In the genomic region with DNA sequence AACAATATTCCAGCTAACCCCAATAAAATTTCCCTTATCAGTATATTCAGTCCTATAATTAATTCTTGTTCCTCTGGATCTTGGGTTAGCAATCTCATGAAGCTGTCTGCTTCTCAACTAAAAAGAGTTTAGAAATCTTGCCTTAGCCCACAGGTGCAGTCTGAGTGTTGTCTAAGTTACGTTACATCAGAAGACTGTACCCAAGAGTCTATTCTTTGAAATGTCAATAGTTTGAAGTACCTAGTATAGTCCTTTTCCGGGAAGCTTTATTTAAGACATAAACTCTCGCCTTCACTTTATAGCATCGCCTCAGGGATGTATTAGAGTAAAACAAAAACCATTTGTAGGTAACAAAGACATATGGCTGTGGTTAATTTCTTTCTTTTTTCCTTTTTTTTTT, we compare ENCODE assay signal across 15 cellular contexts.
"Had no signal": no experiment of that assay in that cellular context is flagged by ENCODE, and none has a peak within 500 bp of the region (broad histone marks: within the 10 kb centered on the region; RNA-seq: fewer than 3 reads in every experiment).

No MANE protein-coding gene starts in this region.

- H3K4me3 ChIP-seq: body of pancreas, neural progenitor cell, prostate gland, right atrium auricular region, suprapubic skin, transverse colon, uterus had no signal

- H3K27ac ChIP-seq: body of pancreas, epithelial cell of prostate, neural progenitor cell, prostate gland, right atrium auricular region, suprapubic skin, transverse colon, uterus, VCaP had no signal

- H3K9me3 Mint-ChIP-seq: memory B cell had no signal

- DNase-seq: activated effector memory CD4-positive, alpha-beta T cell treated with anti-CD3 and anti-CD28 coated beads, Interleukin-2, amount 50 U/mL, for 16 hours; activated T-cell treated with anti-CD3 and anti-CD28 coated beads for 4 hours; body of pancreas; foreskin fibroblast; transverse colon; uterus had no signal

- H3K27ac Mint-ChIP-seq: memory B cell; neural progenitor cell; stimulated activated naive CD8-positive, alpha-beta T cell treated with anti-CD3 and anti-CD28 coated beads, Interleukin-15, Interleukin-2, amounts not matched to agents 100 ng/mL and 50 ng/mL, for 24 hours had no signal

- ATAC-seq: body of pancreas, SK-N-SH treated with all-trans-retinoic acid at 6 μM for 48 hours had no signal

- H3K27me3 ChIP-seq: body of pancreas, neural progenitor cell, right atrium auricular region, suprapubic skin, transverse colon, uterus had no signal

- H3K9me3 ChIP-seq: body of pancreas, prostate gland, suprapubic skin, transverse colon, uterus had no signal

- H3K4me1 ChIP-seq: body of pancreas, neural progenitor cell, prostate gland, right atrium auricular region, suprapubic skin, transverse colon, uterus had no signal

- H3K36me3 Mint-ChIP-seq: memory B cell, neural progenitor cell had no signal

- H3K36me3 ChIP-seq: neural progenitor cell, prostate gland, right atrium auricular region, suprapubic skin, transverse colon, uterus had no signal

- H3K4me1 Mint-ChIP-seq: memory B cell, neural progenitor cell had no signal

- H3K27me3 Mint-ChIP-seq: memory B cell; stimulated activated naive CD8-positive, alpha-beta T cell treated with anti-CD3 and anti-CD28 coated beads, Interleukin-15, Interleukin-2, amounts not matched to agents 100 ng/mL and 50 ng/mL, for 24 hours had no signal

- H3K4me3 Mint-ChIP-seq: memory B cell; neural progenitor cell; stimulated activated naive CD8-positive, alpha-beta T cell treated with anti-CD3 and anti-CD28 coated beads, Interleukin-15, Interleukin-2, amounts not matched to agents 100 ng/mL and 50 ng/mL, for 24 hours had no signal
